ENCODE assay signal across 1 cellular context in the genomic region with DNA sequence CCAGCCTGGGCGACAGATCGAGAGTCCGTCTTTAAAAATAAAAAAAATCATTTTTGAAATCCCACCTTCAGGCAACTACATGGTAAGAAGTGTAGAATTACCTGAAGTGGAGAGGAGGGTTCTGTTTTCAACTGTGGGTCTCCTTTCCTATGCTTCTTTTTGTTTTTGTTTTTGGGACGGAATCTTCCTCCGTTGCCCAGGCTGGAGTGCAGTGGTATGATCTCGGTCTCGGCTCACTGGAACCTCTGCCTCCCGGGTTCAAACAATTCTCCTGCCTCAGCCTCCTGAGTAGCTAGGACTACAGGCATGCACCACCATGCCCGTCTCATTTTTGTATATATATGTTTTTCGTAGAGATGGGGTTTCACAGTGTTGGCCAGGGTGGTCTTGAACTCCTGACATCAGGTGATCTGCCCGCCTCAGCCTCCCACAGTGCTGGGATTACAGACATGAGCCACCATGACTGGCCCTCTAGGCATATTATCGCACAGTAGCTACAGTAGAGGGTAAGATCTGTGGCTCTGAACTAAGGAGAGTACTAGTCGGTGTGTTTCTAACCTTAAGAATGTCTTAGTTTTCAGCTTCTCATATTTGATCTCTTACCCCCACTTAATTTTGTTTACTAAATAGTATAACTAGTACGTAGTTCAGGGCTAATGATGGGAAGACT.
TF ChIP-seq lines count a peak whose summit lies in the region.

No MANE protein-coding gene starts in this region.

TF ChIP-seq in IMR-90, 13 proteins besides CTCF, POLR2A, EP300 and RAD21 (continued from another document):
- TF ChIP-seq, protein P1, sequence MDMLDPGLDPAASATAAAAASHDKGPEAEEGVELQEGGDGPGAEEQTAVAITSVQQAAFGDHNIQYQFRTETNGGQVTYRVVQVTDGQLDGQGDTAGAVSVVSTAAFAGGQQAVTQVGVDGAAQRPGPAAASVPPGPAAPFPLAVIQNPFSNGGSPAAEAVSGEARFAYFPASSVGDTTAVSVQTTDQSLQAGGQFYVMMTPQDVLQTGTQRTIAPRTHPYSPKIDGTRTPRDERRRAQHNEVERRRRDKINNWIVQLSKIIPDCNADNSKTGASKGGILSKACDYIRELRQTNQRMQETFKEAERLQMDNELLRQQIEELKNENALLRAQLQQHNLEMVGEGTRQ (IDR thresholded peaks at IDR 0.05; ENCODE audit: low read depth, low read length) = no peak
- no peak for TF ChIP-seq CEBPB (IDR thresholded peaks at IDR 0.05; ENCODE audit: low read depth, low read length)
- no peak for TF ChIP-seq MAFK (IDR thresholded peaks at IDR 0.05; ENCODE audit: low read depth, low read length)
- no peak for TF ChIP-seq BHLHE40 (IDR thresholded peaks at IDR 0.05; ENCODE audit: low read depth, low read length)
- TF ChIP-seq NFE2L2 (IDR thresholded peaks at IDR 0.05; ENCODE audit: low read depth, low read length) = no peak
- no peak for TF ChIP-seq RFX5 (IDR thresholded peaks at IDR 0.05; ENCODE audit: low read depth, low read length)
- TF ChIP-seq, protein P2, sequence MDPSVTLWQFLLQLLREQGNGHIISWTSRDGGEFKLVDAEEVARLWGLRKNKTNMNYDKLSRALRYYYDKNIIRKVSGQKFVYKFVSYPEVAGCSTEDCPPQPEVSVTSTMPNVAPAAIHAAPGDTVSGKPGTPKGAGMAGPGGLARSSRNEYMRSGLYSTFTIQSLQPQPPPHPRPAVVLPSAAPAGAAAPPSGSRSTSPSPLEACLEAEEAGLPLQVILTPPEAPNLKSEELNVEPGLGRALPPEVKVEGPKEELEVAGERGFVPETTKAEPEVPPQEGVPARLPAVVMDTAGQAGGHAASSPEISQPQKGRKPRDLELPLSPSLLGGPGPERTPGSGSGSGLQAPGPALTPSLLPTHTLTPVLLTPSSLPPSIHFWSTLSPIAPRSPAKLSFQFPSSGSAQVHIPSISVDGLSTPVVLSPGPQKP (IDR thresholded peaks at IDR 0.05; ENCODE audit: borderline replicate concordance, low read depth, low read length) = no peak
- TF ChIP-seq MAZ (IDR thresholded peaks at IDR 0.05; ENCODE audit: borderline replicate concordance, low read depth, low read length) = no peak
- no peak for TF ChIP-seq RCOR1 (IDR thresholded peaks at IDR 0.05; ENCODE audit: insufficient replicate concordance, low read length)
- TF ChIP-seq MXI1 (IDR thresholded peaks at IDR 0.05; ENCODE audit: borderline replicate concordance, low read depth, low read length) = no peak
- no peak for TF ChIP-seq CHD1 (IDR thresholded peaks at IDR 0.05; ENCODE audit: low read depth, low read length)
